ENCODE assay signal across 8 cellular contexts in genomic region chr18:70490008-70490933, GRCh38.
DNase-seq lines count a peak whose midpoint lies in the region; ATAC-seq and TF ChIP-seq lines count a peak whose summit lies in the region.

No MANE protein-coding gene starts in this region.

- peak; percentile 70 for TF ChIP-seq CTCF in colonic mucosa (IDR thresholded peaks at IDR 0.05)
- peak; percentile 52 for TF ChIP-seq CTCF in liver (IDR thresholded peaks at IDR 0.05; ENCODE audit: low read depth, low read length, missing input control)

- H3K27me3 ChIP-seq in SJCRH30 (no peaks in the 10 kb centered on the region), colonic mucosa (no peaks in the 10 kb centered on the region), liver (ENCODE audit: control insufficient read depth in 4 of 4, insufficient read depth in 4 of 4, low read length in 3 of 4) (no peaks in the 10 kb centered on the region)

- no peak overlapping the region for H3K4me3 ChIP-seq in SJCRH30
- H3K4me3 ChIP-seq in colonic mucosa: no peak overlapping the region
- H3K4me3 ChIP-seq in liver (ENCODE audit: low read depth in 1 of 3, low read length in 3 of 3): peak overlapping the region in 1 of 3 donors; percentile 36

- DNase-seq in ELR (ENCODE audit: low read depth) (peak; percentile 65), NAMALWA (ENCODE audit: low spot score) (peak; percentile 63), SJCRH30 (peak; percentile 8 to 53), colonic mucosa (peak; percentile 54), superior temporal gyrus (ENCODE audit: extremely low spot score) (peak; percentile 89), islet precursor cell (no peak)

- H3K4me1 ChIP-seq in SJCRH30: no peaks in the 10 kb centered on the region
- no peaks in the 10 kb centered on the region for H3K4me1 ChIP-seq in colonic mucosa
- peaks cover 0 to 10% (median 3%) of the 10 kb centered on the region in 4 donors for H3K4me1 ChIP-seq in liver (ENCODE audit: control insufficient read depth in 4 of 4, insufficient read depth in 4 of 4, low read length in 3 of 4)

- TF ChIP-seq RAD21 in liver (IDR thresholded peaks at IDR 0.05): peak; percentile 68 to 76

- H3K36me3 ChIP-seq in SJCRH30 (no peaks in the 10 kb centered on the region), colonic mucosa (no peaks in the 10 kb centered on the region), liver (ENCODE audit: control insufficient read depth in 4 of 4, insufficient read depth in 3 of 4, low read depth in 1 of 4, low read length in 3 of 4) (no peaks in the 10 kb centered on the region)

- H3K9me3 ChIP-seq in SJCRH30 (replicated peaks): no peaks in the 10 kb centered on the region
- H3K9me3 ChIP-seq in colonic mucosa: no peaks in the 10 kb centered on the region
- H3K9me3 ChIP-seq in liver (ENCODE audit: control insufficient read depth in 4 of 4, low read length in 3 of 4): no peaks in the 10 kb centered on the region

- no peak overlapping the region for H3K27ac ChIP-seq in SJCRH30
- H3K27ac ChIP-seq in colonic mucosa: no peak overlapping the region
- peak overlapping the region; percentile 54 to 69 for H3K27ac ChIP-seq in liver (ENCODE audit: low read depth in 1 of 2, low read length in 2 of 2)

- intact Hi-C loops in colonic mucosa (cut with DNase I): no loop called here

- H3K9ac ChIP-seq in colonic mucosa (ENCODE audit: low read depth in 2 of 2, low read length in 2 of 2): no peak overlapping the region
- H3K9ac ChIP-seq in liver (ENCODE audit: low read depth in 1 of 2, low read length in 2 of 2): peak overlapping the region; percentile 9 to 43

- peak; percentile 58 for ATAC-seq in GM21717 (IDR thresholded peaks at IDR 0.05; ENCODE audit: unreplicated experiment)

- 8% methylated on average over 9 of the region's 9 CpGs for WGBS in liver

TF ChIP-seq in liver, 16 proteins besides CTCF, POLR2A, EP300 and RAD21:
- TF ChIP-seq, protein P1, sequence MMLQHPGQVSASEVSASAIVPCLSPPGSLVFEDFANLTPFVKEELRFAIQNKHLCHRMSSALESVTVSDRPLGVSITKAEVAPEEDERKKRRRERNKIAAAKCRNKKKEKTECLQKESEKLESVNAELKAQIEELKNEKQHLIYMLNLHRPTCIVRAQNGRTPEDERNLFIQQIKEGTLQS (IDR thresholded peaks at IDR 0.05): peak; percentile 30
- TF ChIP-seq FOXA1 (IDR thresholded peaks at IDR 0.05) (no peak), EGR1 (IDR thresholded peaks at IDR 0.05; ENCODE audit: low read depth in 2 of 2) (no peak), MAX (IDR thresholded peaks at IDR 0.05) (peak; percentile 27), FOXA2 (IDR thresholded peaks at IDR 0.05) (no peak), YY1 (IDR thresholded peaks at IDR 0.05) (peak; percentile 44), TAF1 (conservative IDR thresholded peaks at IDR 0.05) (no peak), RXRA (IDR thresholded peaks at IDR 0.05) (peak; percentile 27 to 30), NR2F2 (IDR thresholded peaks at IDR 0.05) (no peak), GABPA (IDR thresholded peaks at IDR 0.05 in 1 of 2, conservative IDR thresholded peaks at IDR 0.05 in 1 of 2) (no peak), JUND (IDR thresholded peaks at IDR 0.05) (peak; percentile 17 to 77), SP1 (IDR thresholded peaks at IDR 0.05) (peak; percentile 83), HNF4G (IDR thresholded peaks at IDR 0.05) (peak; percentile 76), HNF4A (conservative IDR thresholded peaks at IDR 0.05) (peak; percentile 81 to 88), REST (IDR thresholded peaks at IDR 0.05) (no peak)
- TF ChIP-seq, protein P2, sequence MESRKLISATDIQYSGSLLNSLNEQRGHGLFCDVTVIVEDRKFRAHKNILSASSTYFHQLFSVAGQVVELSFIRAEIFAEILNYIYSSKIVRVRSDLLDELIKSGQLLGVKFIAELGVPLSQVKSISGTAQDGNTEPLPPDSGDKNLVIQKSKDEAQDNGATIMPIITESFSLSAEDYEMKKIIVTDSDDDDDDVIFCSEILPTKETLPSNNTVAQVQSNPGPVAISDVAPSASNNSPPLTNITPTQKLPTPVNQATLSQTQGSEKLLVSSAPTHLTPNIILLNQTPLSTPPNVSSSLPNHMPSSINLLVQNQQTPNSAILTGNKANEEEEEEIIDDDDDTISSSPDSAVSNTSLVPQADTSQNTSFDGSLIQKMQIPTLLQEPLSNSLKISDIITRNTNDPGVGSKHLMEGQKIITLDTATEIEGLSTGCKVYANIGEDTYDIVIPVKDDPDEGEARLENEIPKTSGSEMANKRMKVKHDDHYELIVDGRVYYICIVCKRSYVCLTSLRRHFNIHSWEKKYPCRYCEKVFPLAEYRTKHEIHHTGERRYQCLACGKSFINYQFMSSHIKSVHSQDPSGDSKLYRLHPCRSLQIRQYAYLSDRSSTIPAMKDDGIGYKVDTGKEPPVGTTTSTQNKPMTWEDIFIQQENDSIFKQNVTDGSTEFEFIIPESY (IDR thresholded peaks at IDR 0.05): peak; percentile 69

Comparison
In these comparisons a context has a peak if more than half of its experiments do, and no peak if none do; other contexts are left out.
1. H3K27ac ChIP-seq: peak in liver (2 of 2); none in SJCRH30 (single experiment) and colonic mucosa (single experiment).
2. H3K9ac ChIP-seq: peak in liver (2 of 2); none in colonic mucosa (0 of 2).